In genomic region chr12:77104281-77104680, GRCh38 we compare ENCODE assay signal across 20 cellular contexts. TPM values are rescaled to one million over a fixed set of nuclear protein-coding genes. Genes with fewer than 3 reads are reported as not detected.
"Had no signal": no experiment of that assay in that cellular context is flagged by ENCODE, and none has a peak within 500 bp of the region (broad histone marks: within the 10 kb centered on the region; RNA-seq: fewer than 3 reads in every experiment).

No MANE protein-coding gene starts in this region.

- H3K27me3 ChIP-seq: right atrium auricular region, stomach, thyroid gland, upper lobe of right lung had no signal

- ATAC-seq: activated CD8-positive, alpha-beta T cell treated with anti-CD3 and anti-CD28 coated beads for 36 hours; activated naive CD8-positive, alpha-beta T cell treated with anti-CD3 and anti-CD28 coated beads, Interleukin-2, amount 50 U/mL, for 24 hours; activated T-cell treated with anti-CD3 and anti-CD28 coated beads, Interleukin-2, amount 50 U/mL, for 4 hours; naive thymus-derived CD4-positive, alpha-beta T cell; stimulated activated naive B cell treated with anti-CD40 and anti-IgM and Interleukin-4, amounts not matched to agents 10 μg/mL and 1 μg/mL and 100 μg/mL, for 72 hours; upper lobe of right lung had no signal

- H3K4me2 ChIP-seq: smooth muscle cell had no signal

- H3K4me1 ChIP-seq: right atrium auricular region, stomach, thyroid gland, upper lobe of right lung had no signal

- FAIRE-seq: bronchial epithelial cell, kidney had no signal

- DNase-seq: activated B cell treated with CpG ODN at 0.5 μM for 24 hours; activated CD4-positive, alpha-beta T cell treated with anti-CD3 and anti-CD28 coated beads, Interleukin-2, amount 50 U/mL, for 1 hour; activated CD8-positive, alpha-beta T cell treated with anti-CD3 and anti-CD28 coated beads for 36 hours; activated naive CD8-positive, alpha-beta T cell treated with anti-CD3 and anti-CD28 coated beads, Interleukin-2, amount 50 U/mL, for 24 hours; activated T-cell treated with anti-CD3 and anti-CD28 coated beads, Interleukin-2, amount 50 U/mL, for 4 hours; amygdala; head of caudate nucleus; hippocampal formation; immature natural killer cell; kidney; midbrain; naive thymus-derived CD4-positive, alpha-beta T cell; stimulated activated CD4-positive, alpha-beta T cell treated with anti-CD3 and anti-CD28 coated beads, Interleukin-1b, Interleukin-23, amount 100 ng/mL, for 48 hours; stimulated activated naive B cell treated with anti-CD40 and anti-IgM and Interleukin-4, amounts not matched to agents 10 μg/mL and 1 μg/mL and 100 μg/mL, for 72 hours; stomach; thyroid gland; upper lobe of right lung had no signal

- H3K9me3 ChIP-seq: right atrium auricular region, stomach, thyroid gland, upper lobe of right lung had no signal

- H3K36me3 ChIP-seq: right atrium auricular region, stomach, thyroid gland, upper lobe of right lung had no signal

- H3K4me3 ChIP-seq: right atrium auricular region, smooth muscle cell, stomach, thyroid gland, upper lobe of right lung had no signal

- H3K27ac ChIP-seq: right atrium auricular region, stomach, thyroid gland, upper lobe of right lung had no signal

RNA-seq across cellular contexts. Expression of gene E2F7, which starts 38.9 kb away (rescaled TPM):
- polyA plus RNA-seq: naive thymus-derived CD4-positive, alpha-beta T cell had no signal
